8 cellular contexts compared by ENCODE assay signal in the genomic region with DNA sequence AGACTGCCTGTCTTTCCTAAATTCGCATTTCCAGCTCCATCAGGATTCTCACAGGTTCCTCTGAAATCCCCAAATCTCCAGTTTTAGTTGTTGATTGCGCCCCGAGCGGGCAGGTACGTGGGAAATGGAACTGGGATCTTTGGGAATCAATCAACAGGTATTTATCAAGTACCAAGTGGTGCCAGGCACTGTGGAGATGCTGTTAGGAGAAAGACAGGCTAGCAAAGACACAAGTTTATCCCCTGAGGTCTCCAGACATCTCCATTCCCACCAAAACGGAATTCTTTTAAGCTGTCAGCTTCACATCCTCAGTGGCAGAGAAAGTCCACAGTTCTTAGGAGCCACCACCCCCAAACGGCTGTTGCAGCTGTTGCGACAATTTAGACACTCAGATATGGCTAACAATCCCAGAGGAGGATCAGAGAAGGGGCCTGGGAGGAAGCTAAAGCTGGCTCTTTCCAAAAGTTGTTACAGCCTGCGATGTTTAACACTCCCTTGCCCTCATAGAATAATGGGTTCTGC. TPM values are rescaled to one million over a fixed set of nuclear protein-coding genes. Genes with fewer than 3 reads are reported as not detected.
DNase-seq lines count a peak whose midpoint lies in the region; ATAC-seq and TF ChIP-seq lines count a peak whose summit lies in the region.

No MANE protein-coding gene starts in this region.

- TF ChIP-seq CTCF in astrocyte of the spinal cord (IDR thresholded peaks at IDR 0.05; ENCODE audit: low read depth, low read length) (no peak), lung (IDR thresholded peaks at IDR 0.05; ENCODE audit: control extremely low read depth, extremely low read depth) (no peak), GM20000 (IDR thresholded peaks at IDR 0.05; ENCODE audit: extremely low read depth, missing control alignments) (no peak)

- 64 to 74% methylated on average over 9 of the region's 9 CpGs for WGBS in lung, 2 donors

- no peak overlapping the region for H3K27ac Mint-ChIP-seq in T-helper 2 cell treated with Interferon-gamma antibody and Interleukin-4, amounts not matched to agents 5 μg/mL and 100 μg/mL, for 36 hours

- no peaks in the 10 kb centered on the region for H3K9me3 Mint-ChIP-seq in T-helper 2 cell treated with Interferon-gamma antibody and Interleukin-4, amounts not matched to agents 5 μg/mL and 100 μg/mL, for 36 hours

- H3K4me3 Mint-ChIP-seq in T-helper 2 cell treated with Interferon-gamma antibody and Interleukin-4, amounts not matched to agents 5 μg/mL and 100 μg/mL, for 36 hours: peak overlapping the region; percentile 30

- peaks cover 5 to 6% of the 10 kb centered on the region in 2 donors for H3K4me1 ChIP-seq in lung (ENCODE audit: control insufficient read depth in 2 of 2, insufficient read depth in 2 of 2, low read length in 2 of 2)

- H3K27me3 ChIP-seq in lung (ENCODE audit: control insufficient read depth, insufficient read depth): no peaks in the 10 kb centered on the region

- in situ Hi-C loops in astrocyte of the spinal cord (cut with HindIII; ENCODE audit: low sequenced_read_pairs): loop anchor here (10.0 kb wide), 1 partner anchor 53 kb away; a partner anchor contains a TSS

- no peak for ATAC-seq in lung (ENCODE audit: insufficient read depth, low FRiP score)
- ATAC-seq in GM21447 (IDR thresholded peaks at IDR 0.05; ENCODE audit: unreplicated experiment): no peak

- peaks cover 14% of the 10 kb centered on the region for H3K36me3 Mint-ChIP-seq in T-helper 2 cell treated with Interferon-gamma antibody and Interleukin-4, amounts not matched to agents 5 μg/mL and 100 μg/mL, for 36 hours (ENCODE audit: low read depth)

- peaks cover 16% of the 10 kb centered on the region for H3K4me1 Mint-ChIP-seq in T-helper 2 cell treated with Interferon-gamma antibody and Interleukin-4, amounts not matched to agents 5 μg/mL and 100 μg/mL, for 36 hours (ENCODE audit: low read depth)

- H3K4me3 ChIP-seq in astrocyte of the spinal cord (ENCODE audit: low read depth, low read length): peak overlapping the region; percentile 17
- H3K4me3 ChIP-seq in lung: no peak overlapping the region

- no peaks in the 10 kb centered on the region for H3K9me3 ChIP-seq in lung (ENCODE audit: control insufficient read depth in 2 of 2, insufficient read depth in 1 of 2, low read length in 1 of 2)

- peak overlapping the region; percentile 86 to 97 for H3K27ac ChIP-seq in lung (ENCODE audit: low read depth in 1 of 2, low read length in 1 of 2)
- peak overlapping the region; percentile 99 for H3K27ac ChIP-seq in substantia nigra (ENCODE audit: low read depth, low read length, poor library complexity, severe bottlenecking)

- DNase-seq in T-helper 2 cell treated with Interferon-gamma antibody and Interleukin-4, amounts not matched to agents 5 μg/mL and 100 μg/mL, for 36 hours (ENCODE audit: low spot score): no peak
- DNase-seq in T-helper 2 cell (no peak), astrocyte of the spinal cord (ENCODE audit: low read depth, low spot score) (no peak), lung (ENCODE audit: low spot score) (no peak), substantia nigra (lab: John Stamatoyannopoulos, UW) (peak in 19 of 49 donors; percentile 9 to 78 (median 41)), GM20000 (ENCODE audit: low spot score) (no peak), COR-L47 (lab: John Stamatoyannopoulos, UW) (no peak)

- peaks cover 35% of the 10 kb centered on the region for H3K27me3 Mint-ChIP-seq in T-helper 2 cell treated with Interferon-gamma antibody and Interleukin-4, amounts not matched to agents 5 μg/mL and 100 μg/mL, for 36 hours (ENCODE audit: low read depth)

- no peaks in the 10 kb centered on the region for H3K36me3 ChIP-seq in lung (ENCODE audit: control insufficient read depth in 2 of 2, insufficient read depth in 2 of 2, low read length in 2 of 2)

RNA-seq across cellular contexts. Expression of a gene that starts 1.8 kb away (rescaled TPM):
- 100 to 1,000 TPM; 143 to 274 TPM for total RNA-seq in lung
- 100 to 1,000 TPM; 366 to 582 TPM for polyA plus RNA-seq in lung

RNA-seq across cellular contexts. Expression of a gene that starts 49.6 kb away (rescaled TPM):
- 100 to 1,000 TPM in 1 of 2 donors, 10 to 100 TPM in 1; 80.4 to 223 TPM for total RNA-seq in lung
- polyA plus RNA-seq in lung: 10 to 100 TPM; 65.5 to 71.4 TPM

RNA-seq across cellular contexts. Expression of a gene that starts 51.5 kb away (rescaled TPM):
- total RNA-seq in lung: 10 to 100 TPM; 40.4 to 43.3 TPM
- 10 to 100 TPM; 16.8 to 22.9 TPM for polyA plus RNA-seq in lung
